Comparison of ENCODE assay signal across 8 cellular contexts in genomic region chr11:102560555-102561011, GRCh38.
DNase-seq lines count a peak whose midpoint lies in the region; ATAC-seq and TF ChIP-seq lines count a peak whose summit lies in the region.

No MANE protein-coding gene starts in this region.

- ATAC-seq in GM19023 (IDR thresholded peaks at IDR 0.05; ENCODE audit: unreplicated experiment) (peak; percentile 67), HG03108 (IDR thresholded peaks at IDR 0.05; ENCODE audit: unreplicated experiment) (peak; percentile 65)
- peak; percentile 51 for ATAC-seq in stimulated activated naive CD8-positive, alpha-beta T cell treated with anti-CD3 and anti-CD28 coated beads, Interleukin-15, Interleukin-2, amounts not matched to agents 100 U/mL and 50 U/mL, for 24 hours

- H3K4me3 ChIP-seq in AG09309 (ENCODE audit: control insufficient read depth, low read depth, low read length) (peak overlapping the region; percentile 20), fibroblast of mammary gland (ENCODE audit: control insufficient read depth, low read depth, low read length) (peak overlapping the region; percentile 47)

- peak; percentile 52 for DNase-seq in AG09309 (ENCODE audit: low read depth)
- peak; percentile 81 for DNase-seq in SIG-M5 treated with dmso at 0.1 percent for 504 hours (lab: John Stamatoyannopoulos, UW; ENCODE audit: unreplicated experiment)
- peak; percentile 82 for DNase-seq in fibroblast of mammary gland (ENCODE audit: low read depth)
- DNase-seq in stimulated activated naive CD8-positive, alpha-beta T cell treated with anti-CD3 and anti-CD28 coated beads, Interleukin-15, Interleukin-2, amounts not matched to agents 100 U/mL and 50 U/mL, for 24 hours: no peak
- DNase-seq in NCI-H69 (lab: John Stamatoyannopoulos, UW): no peak
- no peak for DNase-seq in NCI-H1417 treated with DMSO at 0.1 percent for 48 hours (lab: John Stamatoyannopoulos, UW)

- TF ChIP-seq CTCF in AG09309 (IDR thresholded peaks at IDR 0.05; ENCODE audit: control insufficient read depth, insufficient read depth, low read depth, low read length, missing control alignments) (no peak), fibroblast of mammary gland (conservative IDR thresholded peaks at IDR 0.05; ENCODE audit: control insufficient read depth, insufficient read depth, low read depth, low read length) (no peak)

Comparison
In these comparisons a context has a peak if more than half of its experiments do, and no peak if none do; other contexts are left out.
1. DNase-seq: peak in AG09309 (single experiment), SIG-M5 treated with dmso at 0.1 percent for 504 hours (single experiment) and fibroblast of mammary gland (single experiment); none in stimulated activated naive CD8-positive, alpha-beta T cell treated with anti-CD3 and anti-CD28 coated beads, Interleukin-15, Interleukin-2, amounts not matched to agents 100 U/mL and 50 U/mL, for 24 hours (single experiment), NCI-H69 (single experiment) and NCI-H1417 treated with DMSO at 0.1 percent for 48 hours (single experiment).
2. Peak in every context shown above with its lines, with median percentiles within 50 percentile points of each other: ATAC-seq.